1 cellular context compared by ENCODE assay signal in the genomic region with DNA sequence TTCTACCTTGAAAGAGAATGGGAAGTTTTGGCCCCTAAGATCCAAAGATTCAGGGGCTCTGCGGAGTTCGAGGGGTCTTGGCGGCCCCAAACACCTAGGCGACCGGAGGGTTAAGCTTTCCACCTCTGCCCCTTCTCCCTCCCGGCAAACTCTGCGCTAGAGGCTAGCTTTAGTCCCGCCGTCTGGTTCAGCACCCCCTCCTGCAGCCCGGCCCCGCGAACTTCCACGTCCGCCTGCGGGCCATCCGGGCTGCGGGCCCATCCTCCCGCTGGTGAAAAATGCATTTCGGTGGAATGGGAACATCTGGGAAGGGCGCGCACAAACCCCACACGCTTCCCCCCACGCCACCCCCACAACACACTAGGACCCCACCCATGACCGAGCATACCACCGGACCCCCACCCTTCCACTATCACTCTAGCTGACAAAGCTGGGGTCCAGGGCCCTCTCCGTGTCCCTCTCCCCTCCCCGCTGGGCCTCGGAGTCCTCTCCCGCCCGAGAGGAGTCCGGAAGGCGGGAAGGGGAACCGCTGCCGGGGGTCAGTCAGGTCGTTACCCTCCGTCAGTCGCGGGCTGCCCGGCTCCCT.
TF ChIP-seq lines count a peak whose summit lies in the region.

No MANE protein-coding gene starts in this region.

TF ChIP-seq in HEK293, 187 proteins besides CTCF, POLR2A, EP300 and RAD21 (continued from another document):
- TF ChIP-seq ZBTB49 (tag by site-specific recombination; IDR thresholded peaks at IDR 0.05; ENCODE audit: low read depth), result no peak
- TF ChIP-seq ZNF791 (tag by site-specific recombination; IDR thresholded peaks at IDR 0.05), result no peak
- no peak for TF ChIP-seq ZNF600 (tag by site-specific recombination; IDR thresholded peaks at IDR 0.05)
- TF ChIP-seq ZNF701 (tag by site-specific recombination; IDR thresholded peaks at IDR 0.05), result no peak
- TF ChIP-seq ZNF621 (tag by site-specific recombination; IDR thresholded peaks at IDR 0.05), result no peak
- no peak for TF ChIP-seq ZNF175 (tag by site-specific recombination; IDR thresholded peaks at IDR 0.05)
- TF ChIP-seq SP7 (tag by site-specific recombination; IDR thresholded peaks at IDR 0.05), result peak; percentile 32; the same call in 1 of the 2 replicates
- TF ChIP-seq ZBTB8A (tag by site-specific recombination; IDR thresholded peaks at IDR 0.05), result no peak; the same call in 1 of the 2 replicates
- no peak for TF ChIP-seq ZNF623 (tag by site-specific recombination; IDR thresholded peaks at IDR 0.05)
- TF ChIP-seq ZNF555 (tag by site-specific recombination; conservative IDR thresholded peaks at IDR 0.05), result no peak
- no peak for TF ChIP-seq OVOL3 (tag by site-specific recombination; IDR thresholded peaks at IDR 0.05)
- TF ChIP-seq ZNF423 (tag by site-specific recombination; IDR thresholded peaks at IDR 0.05), result no peak
- TF ChIP-seq HOXA7 (CRISPR knock-in tag; IDR thresholded peaks at IDR 0.05; ENCODE audit: borderline replicate concordance), result no peak
TF ChIP-seq in HEK293: peak in this region for 18.
